1 cellular context compared by ENCODE assay signal in genomic region chr1:181045946-181046345, GRCh38. TPM values are rescaled to one million over a fixed set of nuclear protein-coding genes. Genes with fewer than 3 reads are reported as not detected.
"Had no signal": no experiment of that assay in that cellular context is flagged by ENCODE, and none has a peak within 500 bp of the region (broad histone marks: within the 10 kb centered on the region; RNA-seq: fewer than 3 reads in every experiment).

No MANE protein-coding gene starts in this region.

RNA-seq across cellular contexts. Expression of gene MR1, which starts 12.2 kb away (rescaled TPM):
- total RNA-seq: H7 had no signal
